In genomic region chr3:189664311-189664710, GRCh38 we compare ENCODE assay signal across 1 cellular context.
A peak's percentile ranks its signal among the peaks of the same experiment; 100 is the strongest.
TF ChIP-seq lines count a peak whose summit lies in the region.

No MANE protein-coding gene starts in this region.

TF ChIP-seq in HEK293, 187 proteins besides CTCF, POLR2A, EP300 and RAD21 (continued from another document):
- TF ChIP-seq ZBTB44 (tag by site-specific recombination; IDR thresholded peaks at IDR 0.05) (peak; percentile 63), ZNF529 (tag by site-specific recombination; IDR thresholded peaks at IDR 0.05; ENCODE audit: insufficient replicate concordance) (no peak), PRDM6 (tag by site-specific recombination; IDR thresholded peaks at IDR 0.05) (0 out of 2 replicates have a peak, but pooled peaks have one; percentile 18), ZFHX2 (tag by site-specific recombination; conservative IDR thresholded peaks at IDR 0.05) (no peak)
